ENCODE assay signal across 1 cellular context in genomic region chr9:105359899-105360298, GRCh38.
TF ChIP-seq lines count a peak whose summit lies in the region.

No MANE protein-coding gene starts in this region.

TF ChIP-seq in GM12878, 131 proteins besides CTCF, POLR2A, EP300 and RAD21 (continued from another document):
- TF ChIP-seq CHD1 (IDR thresholded peaks at IDR 0.05; ENCODE audit: low read depth, low read length): no peak
- no peak for TF ChIP-seq NR2C1 (IDR thresholded peaks at IDR 0.05)
- TF ChIP-seq MXI1 (IDR thresholded peaks at IDR 0.05; ENCODE audit: low read depth, low read length): no peak
- TF ChIP-seq ZNF384 (IDR thresholded peaks at IDR 0.05; ENCODE audit: borderline replicate concordance, low read depth, low read length): no peak
- TF ChIP-seq HCFC1 (IDR thresholded peaks at IDR 0.05; ENCODE audit: low read length): no peak
- TF ChIP-seq, protein P1, sequence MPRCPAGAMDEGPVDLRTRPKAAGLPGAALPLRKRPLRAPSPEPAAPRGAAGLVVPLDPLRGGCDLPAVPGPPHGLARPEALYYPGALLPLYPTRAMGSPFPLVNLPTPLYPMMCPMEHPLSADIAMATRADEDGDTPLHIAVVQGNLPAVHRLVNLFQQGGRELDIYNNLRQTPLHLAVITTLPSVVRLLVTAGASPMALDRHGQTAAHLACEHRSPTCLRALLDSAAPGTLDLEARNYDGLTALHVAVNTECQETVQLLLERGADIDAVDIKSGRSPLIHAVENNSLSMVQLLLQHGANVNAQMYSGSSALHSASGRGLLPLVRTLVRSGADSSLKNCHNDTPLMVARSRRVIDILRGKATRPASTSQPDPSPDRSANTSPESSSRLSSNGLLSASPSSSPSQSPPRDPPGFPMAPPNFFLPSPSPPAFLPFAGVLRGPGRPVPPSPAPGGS (IDR thresholded peaks at IDR 0.05; ENCODE audit: borderline replicate concordance, insufficient read depth, low read depth, low read length, poor library complexity, severe bottlenecking): no peak
- no peak for TF ChIP-seq STAT1 (conservative IDR thresholded peaks at IDR 0.05)
- TF ChIP-seq NRF1 (conservative IDR thresholded peaks at IDR 0.05; ENCODE audit: low read depth, low read length): no peak
- TF ChIP-seq SP1 (IDR thresholded peaks at IDR 0.05; ENCODE audit: low read depth, low read length): no peak
- no peak for TF ChIP-seq FOS (IDR thresholded peaks at IDR 0.05; ENCODE audit: borderline replicate concordance, extremely low read depth, insufficient read length)
- no peak for TF ChIP-seq ZNF217 (IDR thresholded peaks at IDR 0.05)
- TF ChIP-seq HDAC6 (IDR thresholded peaks at IDR 0.05; ENCODE audit: unreplicated experiment): no peak
- peak; percentile 88 for TF ChIP-seq RUNX3 (IDR thresholded peaks at IDR 0.05; ENCODE audit: low read length)
- TF ChIP-seq YY1 (IDR thresholded peaks at IDR 0.05; ENCODE audit: low read depth, low read length): no peak
- TF ChIP-seq KDM1A (IDR thresholded peaks at IDR 0.05; ENCODE audit: borderline replicate concordance): no peak
- TF ChIP-seq RAD51 (IDR thresholded peaks at IDR 0.05): no peak
- peak; percentile 22; the same call in 1 of the 3 replicates for TF ChIP-seq POU2F2 (IDR thresholded peaks at IDR 0.05; ENCODE audit: borderline replicate concordance, low read depth, low read length)
- TF ChIP-seq, protein P2, sequence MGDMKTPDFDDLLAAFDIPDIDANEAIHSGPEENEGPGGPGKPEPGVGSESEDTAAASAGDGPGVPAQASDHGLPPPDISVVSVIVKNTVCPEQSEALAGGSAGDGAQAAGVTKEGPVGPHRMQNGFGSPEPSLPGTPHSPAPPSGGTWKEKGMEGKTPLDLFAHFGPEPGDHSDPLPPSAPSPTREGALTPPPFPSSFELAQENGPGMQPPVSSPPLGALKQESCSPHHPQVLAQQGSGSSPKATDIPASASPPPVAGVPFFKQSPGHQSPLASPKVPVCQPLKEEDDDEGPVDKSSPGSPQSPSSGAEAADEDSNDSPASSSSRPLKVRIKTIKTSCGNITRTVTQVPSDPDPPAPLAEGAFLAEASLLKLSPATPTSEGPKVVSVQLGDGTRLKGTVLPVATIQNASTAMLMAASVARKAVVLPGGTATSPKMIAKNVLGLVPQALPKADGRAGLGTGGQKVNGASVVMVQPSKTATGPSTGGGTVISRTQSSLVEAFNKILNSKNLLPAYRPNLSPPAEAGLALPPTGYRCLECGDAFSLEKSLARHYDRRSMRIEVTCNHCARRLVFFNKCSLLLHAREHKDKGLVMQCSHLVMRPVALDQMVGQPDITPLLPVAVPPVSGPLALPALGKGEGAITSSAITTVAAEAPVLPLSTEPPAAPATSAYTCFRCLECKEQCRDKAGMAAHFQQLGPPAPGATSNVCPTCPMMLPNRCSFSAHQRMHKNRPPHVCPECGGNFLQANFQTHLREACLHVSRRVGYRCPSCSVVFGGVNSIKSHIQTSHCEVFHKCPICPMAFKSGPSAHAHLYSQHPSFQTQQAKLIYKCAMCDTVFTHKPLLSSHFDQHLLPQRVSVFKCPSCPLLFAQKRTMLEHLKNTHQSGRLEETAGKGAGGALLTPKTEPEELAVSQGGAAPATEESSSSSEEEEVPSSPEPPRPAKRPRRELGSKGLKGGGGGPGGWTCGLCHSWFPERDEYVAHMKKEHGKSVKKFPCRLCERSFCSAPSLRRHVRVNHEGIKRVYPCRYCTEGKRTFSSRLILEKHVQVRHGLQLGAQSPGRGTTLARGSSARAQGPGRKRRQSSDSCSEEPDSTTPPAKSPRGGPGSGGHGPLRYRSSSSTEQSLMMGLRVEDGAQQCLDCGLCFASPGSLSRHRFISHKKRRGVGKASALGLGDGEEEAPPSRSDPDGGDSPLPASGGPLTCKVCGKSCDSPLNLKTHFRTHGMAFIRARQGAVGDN (IDR thresholded peaks at IDR 0.05): no peak
TF ChIP-seq in GM12878: peak in this region for 11.
